Comparison of ENCODE assay signal across 8 cellular contexts in genomic region chr20:33664762-33665144, GRCh38. TPM values are rescaled to one million over a fixed set of nuclear protein-coding genes. Genes with fewer than 3 reads are reported as not detected.
DNase-seq lines count a peak whose midpoint lies in the region; ATAC-seq, FAIRE-seq and TF ChIP-seq lines count a peak whose summit lies in the region.
"Had no signal": no experiment of that assay in that cellular context is flagged by ENCODE, and none has a peak within 500 bp of the region (broad histone marks: within the 10 kb centered on the region; RNA-seq: fewer than 3 reads in every experiment).

No MANE protein-coding gene starts in this region.

- peak overlapping the region; percentile 36; the same call in 1 of the 2 replicates for H3K4ac ChIP-seq in IMR-90 (ENCODE audit: low read depth, low read length)
- H3K4ac ChIP-seq in neuronal stem cell (ENCODE audit: low read length) = no peak overlapping the region

- peaks cover 63% of the 10 kb centered on the region for H3K36me3 Mint-ChIP-seq in Calu3 (ENCODE audit: insufficient read depth, unreplicated experiment)

- H3K23ac ChIP-seq in IMR-90 (ENCODE audit: low read depth, low read length) (peak overlapping the region; percentile 100), neuronal stem cell (ENCODE audit: low read depth, low read length, poor library complexity) (peak overlapping the region; percentile 27)

- no peak overlapping the region; the same call in 1 of the 2 replicates for H3K14ac ChIP-seq in IMR-90 (replicated peaks; ENCODE audit: low read depth, low read length)
- no peak overlapping the region for H3K14ac ChIP-seq in neuronal stem cell (ENCODE audit: low read length)

- H3K4me2 ChIP-seq in IMR-90 (ENCODE audit: low read depth, low read length) = no peak overlapping the region
- H3K4me2 ChIP-seq in K562 (ENCODE audit: insufficient read depth, low read length) = peak overlapping the region; percentile 85; the same call in 1 of the 2 replicates
- H3K4me2 ChIP-seq in neuronal stem cell (ENCODE audit: insufficient read depth, low read length, poor library complexity, severe bottlenecking) = no peak overlapping the region

- H4K91ac ChIP-seq in IMR-90 (ENCODE audit: insufficient read depth, low read depth, low read length) (no peak overlapping the region), neuronal stem cell (ENCODE audit: low read depth, low read length, poor library complexity) (peak overlapping the region; percentile 33)

- H3K9me3 ChIP-seq in IMR-90 (ENCODE audit: control insufficient read depth, insufficient read depth, low read length) (no peaks in the 10 kb centered on the region), K562 (replicated peaks; ENCODE audit: control insufficient read depth, insufficient read depth, low read depth, low read length) (no peaks in the 10 kb centered on the region), neuronal stem cell (replicated peaks in 1 of 2; ENCODE audit: control insufficient read depth in 2 of 2, insufficient read depth in 1 of 2, low read depth in 1 of 2, low read length in 2 of 2) (no peaks in the 10 kb centered on the region)

- no peak overlapping the region for H2BK12ac ChIP-seq in neuronal stem cell (ENCODE audit: low read length)

- no peak for TF ChIP-seq RAD21 in IMR-90 (IDR thresholded peaks at IDR 0.05; ENCODE audit: low read length)
- no peak for TF ChIP-seq RAD21 in K562 (CRISPR knock-in tag; conservative IDR thresholded peaks at IDR 0.05 in 1 of 2, IDR thresholded peaks at IDR 0.05 in 1 of 2)

- H2AFZ ChIP-seq in IMR-90 (replicated peaks; ENCODE audit: low read length, poor library complexity) = peak overlapping the region; percentile 96
- H2AFZ ChIP-seq in K562 (ENCODE audit: low read depth, low read length) = no peak overlapping the region
- no peak overlapping the region for H2AFZ ChIP-seq in neuronal stem cell (ENCODE audit: low read length)

- TF ChIP-seq POLR2A in IMR-90 (IDR thresholded peaks at IDR 0.05; ENCODE audit: low read depth, low read length) (no peak), K562 (conservative IDR thresholded peaks at IDR 0.05) (0 out of 2 replicates have a peak, but pooled peaks have one; percentile 24)

- no peaks in the 10 kb centered on the region for H3K27me3 ChIP-seq in IMR-90 (ENCODE audit: control insufficient read depth, insufficient read depth, low read length)
- no peaks in the 10 kb centered on the region for H3K27me3 ChIP-seq in K562 (ENCODE audit: control insufficient read depth in 2 of 2, insufficient read depth in 2 of 2, low read length in 2 of 2)
- peaks cover 0 to 4% (median 0%) of the 10 kb centered on the region in 3 experiments for H3K27me3 ChIP-seq in neuronal stem cell (ENCODE audit: control insufficient read depth in 3 of 3, insufficient read depth in 3 of 3, low read depth in 1 of 3, low read length in 3 of 3)

- H3K79me1 ChIP-seq in IMR-90 (ENCODE audit: low read depth in 1 of 2, low read length in 2 of 2) (peaks cover 10 to 55% of the 10 kb centered on the region in 2 experiments; a peak in 3 of 4 replicates), neuronal stem cell (ENCODE audit: low read depth, low read length) (no peaks in the 10 kb centered on the region)

- peak; percentile 82 for FAIRE-seq in K562 (lab: Jason Lieb, UNC)
- FAIRE-seq: GM12878 had no signal

- H2BK120ac ChIP-seq in IMR-90 (ENCODE audit: low read depth, low read length) = no peak overlapping the region
- peak overlapping the region; percentile 24 for H2BK120ac ChIP-seq in neuronal stem cell (ENCODE audit: low read depth, low read length)

- ATAC-seq in IMR-90 (ENCODE audit: low read depth) (no peak), K562 (no peak), HG02981 (IDR thresholded peaks at IDR 0.05; ENCODE audit: unreplicated experiment) (no peak)
- ATAC-seq: GM12878 had no signal

- peaks cover 39% of the 10 kb centered on the region for H3K4me1 Mint-ChIP-seq in Calu3 (ENCODE audit: low read depth, unreplicated experiment)

- TF ChIP-seq EP300 in K562 (IDR thresholded peaks at IDR 0.05; ENCODE audit: low read length) = no peak

- no peak overlapping the region for H3K18ac ChIP-seq in IMR-90 (ENCODE audit: low read depth, low read length)
- no peak overlapping the region for H3K18ac ChIP-seq in neuronal stem cell (ENCODE audit: low read length)

- peak overlapping the region; percentile 98 for H2AK9ac ChIP-seq in IMR-90 (replicated peaks; ENCODE audit: low read depth, low read length, poor library complexity)

- H3K27ac Mint-ChIP-seq in Calu3 (ENCODE audit: unreplicated experiment) = peak overlapping the region; percentile 81

- peak overlapping the region; percentile 89 for H3K4me3 Mint-ChIP-seq in Calu3 (ENCODE audit: low read depth, unreplicated experiment)

- H3K4me3 ChIP-seq in IMR-90 (ENCODE audit: insufficient read depth, low read depth, low read length) (no peak overlapping the region), K562 (no peak overlapping the region), neuronal stem cell (ENCODE audit: low read length in 2 of 2) (peak overlapping the region in 1 of 2 donors; percentile 56)

- CTCF ChIA-PET in Calu3 (lab: Charles Lee) = interaction anchor here (2.2 to 2.7 kb wide), 2 partner anchors 11 to 13 kb away, joined by 9 to 16 read pairs; no protein-coding TSS in a partner anchor
- CTCF ChIA-PET in IMR-90 (lab: Yijun Ruan, JAX) = no interaction called here
- CTCF ChIA-PET in K562 (lab: Yijun Ruan, JAX; ENCODE audit: low intra/inter-chr PET ratio) = no interaction called here

- TF ChIP-seq CTCF in Calu3 (IDR thresholded peaks at IDR 0.05; ENCODE audit: unreplicated experiment) (no peak), IMR-90 (conservative IDR thresholded peaks at IDR 0.05; ENCODE audit: low read depth, low read length) (no peak), K562 (IDR thresholded peaks at IDR 0.05 in 2 of 3, conservative IDR thresholded peaks at IDR 0.05 in 1 of 3; ENCODE audit: insufficient read depth in 2 of 3, low read depth in 1 of 3, low read length in 3 of 3) (no peak)

- no peak overlapping the region for H3K27ac ChIP-seq in IMR-90 (ENCODE audit: insufficient read depth, low read length)
- no peak overlapping the region for H3K27ac ChIP-seq in K562 (ENCODE audit: extremely low read depth, low read depth, low read length)
- H3K27ac ChIP-seq in neuronal stem cell (replicated peaks; ENCODE audit: low read length) = no peak overlapping the region

- H4K5ac ChIP-seq in IMR-90 (ENCODE audit: low read depth, low read length) = no peak overlapping the region

- no peak overlapping the region for H3K9ac ChIP-seq in IMR-90 (ENCODE audit: low read depth, low read length)
- H3K9ac ChIP-seq in K562 (ENCODE audit: insufficient read depth in 1 of 2, low read depth in 2 of 2, low read length in 2 of 2) = peak overlapping the region in 1 of 2 experiments; percentile 90; a peak in 2 of 4 replicates
- peak overlapping the region; percentile 73 for H3K9ac ChIP-seq in neuronal stem cell (ENCODE audit: low read depth, low read length, poor library complexity)

- H2BK20ac ChIP-seq in IMR-90 (ENCODE audit: low read depth, low read length) = no peak overlapping the region; the same call in 1 of the 2 replicates

- no peaks in the 10 kb centered on the region for H3K27me3 Mint-ChIP-seq in Calu3 (ENCODE audit: unreplicated experiment)

- intact Hi-C loops in Calu3 (cut with micrococcal nuclease; ENCODE audit: unreplicated experiment) = loop anchor here (5.0 to 10.0 kb wide), 3 partner anchors 68 to 450 kb away; partner anchors contain the start of genes CDK5RAP1, EIF2S2 and ZNF341
- intact Hi-C loops in IMR-90 (cut with micrococcal nuclease) = loop anchor here (5.0 to 10.0 kb wide), 2 partner anchors 68 to 150 kb away; partner anchors contain the start of genes CHMP4B and ZNF341
- intact Hi-C loops in K562 (cut with micrococcal nuclease) = no loop called here

- H3K4me1 ChIP-seq in IMR-90 (ENCODE audit: control insufficient read depth, insufficient read depth, low read length) = peaks cover 19% of the 10 kb centered on the region
- H3K4me1 ChIP-seq in K562 (replicated peaks in 1 of 2; ENCODE audit: control insufficient read depth in 2 of 2, insufficient read depth in 2 of 2, low read length in 2 of 2) = peaks cover 21 to 66% of the 10 kb centered on the region in 2 experiments; a peak in 4 of 5 replicates
- H3K4me1 ChIP-seq in neuronal stem cell (ENCODE audit: control insufficient read depth in 2 of 2, insufficient read depth in 1 of 2, low read depth in 1 of 2, low read length in 2 of 2) = peaks cover 5 to 10% of the 10 kb centered on the region in 2 donors

- in situ Hi-C loops in IMR-90 (cut with MboI; ENCODE audit: low sequenced_read_pairs) = no loop called here
- in situ Hi-C loops in K562 (cut with MboI) = loop anchor here (5.0 kb wide), 1 partner anchor 63 kb away; no protein-coding TSS in a partner anchor

- H2AK5ac ChIP-seq in IMR-90 (ENCODE audit: low read depth, low read length) = peak overlapping the region; percentile 93; the same call in 1 of the 2 replicates
- peak overlapping the region; percentile 67 for H2AK5ac ChIP-seq in neuronal stem cell (ENCODE audit: low read depth, low read length)

- no peak for DNase-seq in Calu3
- no peak for DNase-seq in IMR-90
- peak in 2 of 4 experiments; percentile 31 to 37 for DNase-seq in K562 (ENCODE audit: extremely low read depth in 1 of 4, low spot score in 3 of 4)
- no peak for DNase-seq in neuronal stem cell (ENCODE audit: low spot score)
- DNase-seq in Kasumi-1 (lab: John Stamatoyannopoulos, UW) = no peak
- no peak for DNase-seq in occipital lobe (lab: John Stamatoyannopoulos, UW)

- 100% methylated on average over 1 of the region's 2 CpGs; no CpG with 5 or more reads in 1 of the 2 experiments for WGBS in IMR-90 (ENCODE audit: extremely low coverage in 2 of 2, insufficient read length in 1 of 2), 2 experiments
- 100% methylated on average over 2 of the region's 2 CpGs for WGBS in K562 (ENCODE audit: insufficient coverage, low coverage, missing lambda C conversion rate)
- WGBS in neuronal stem cell (ENCODE audit: extremely low coverage in 2 of 2, insufficient read length in 2 of 2, insufficient replicate concordance in 1 of 2), 2 donors = no CpG with 5 or more reads among the region's 2 CpGs

- H2BK5ac ChIP-seq in IMR-90 (ENCODE audit: low read depth, low read length, poor library complexity, severe bottlenecking) (no peak overlapping the region), neuronal stem cell (ENCODE audit: low read length) (no peak overlapping the region)

- BruUV-seq in Calu3 (replicated peaks; lab: Mats Ljungman, UMichigan) (no TSS peak), IMR-90 (replicated peaks; lab: Mats Ljungman, UMichigan) (no TSS peak), K562 (replicated peaks; lab: Mats Ljungman, UMichigan) (no TSS peak)

- H4K20me1 ChIP-seq in IMR-90 (ENCODE audit: insufficient read depth, low read length) (0 out of 2 replicates have a peak, but pooled peaks cover 5% of the 10 kb centered on the region), K562 (replicated peaks; ENCODE audit: control insufficient read depth, insufficient read depth, low read length) (peaks cover 11% of the 10 kb centered on the region; the same call in 1 of the 2 replicates)

- no peak overlapping the region for H2BK15ac ChIP-seq in IMR-90 (ENCODE audit: low read depth, low read length)
- no peak overlapping the region for H2BK15ac ChIP-seq in neuronal stem cell (ENCODE audit: low read length)

- POLR2A ChIA-PET in IMR-90 (lab: Charles Lee; ENCODE audit: unreplicated experiment) (no interaction called here), K562 (lab: Yijun Ruan, JAX) (interaction anchor here (0.6 to 5.4 kb wide), 8 partner anchors 8 to 162 kb away, joined by 3 to 51 read pairs (median 6); partner anchors contain the start of gene PXMP4)

- H3K36me3 ChIP-seq in IMR-90 (ENCODE audit: control insufficient read depth, insufficient read depth, low read length) = peaks cover 7% of the 10 kb centered on the region
- peaks cover 45% of the 10 kb centered on the region; the same call in 2 of the 3 replicates for H3K36me3 ChIP-seq in K562 (ENCODE audit: control insufficient read depth, insufficient read depth, low read length)
- H3K36me3 ChIP-seq in neuronal stem cell (replicated peaks in 1 of 2; ENCODE audit: control insufficient read depth in 2 of 2, insufficient read depth in 2 of 2, low read length in 2 of 2) = peaks cover 2 to 21% of the 10 kb centered on the region in 2 donors

- H3K9me1 ChIP-seq in IMR-90 (ENCODE audit: insufficient read depth, low read length) (peaks cover 26% of the 10 kb centered on the region), K562 (ENCODE audit: control insufficient read depth, insufficient read depth, low read length) (no peaks in the 10 kb centered on the region)

- no peak overlapping the region for H3K56ac ChIP-seq in IMR-90 (ENCODE audit: extremely low read depth, insufficient read depth, low read length)

- peaks cover 18% of the 10 kb centered on the region for H3K79me2 ChIP-seq in K562 (ENCODE audit: control insufficient read depth, insufficient read depth, low read length)

- H4K8ac ChIP-seq in IMR-90 (ENCODE audit: low read depth in 2 of 2, low read length in 2 of 2) (peak overlapping the region in 1 of 2 experiments; percentile 99; a peak in 1 of 4 replicates), neuronal stem cell (ENCODE audit: low read depth, low read length) (peak overlapping the region; percentile 29)

- no peaks in the 10 kb centered on the region for H3K9me3 Mint-ChIP-seq in Calu3 (ENCODE audit: low read depth, unreplicated experiment)

- dilution Hi-C loops in IMR-90 (cut with HindIII; ENCODE audit: low sequenced_read_pairs, unreplicated experiment) = no loop called here

RNA-seq across cellular contexts. Expression of gene ACTL10, which starts 2.0 kb away (rescaled TPM):
- total RNA-seq in Calu3 (2022) (5.4 and 7.3 TPM in 2 replicates), IMR-90 (2012; rRNA removed) (0.18 and 0.28 TPM in 2 replicates), K562 (2014; rRNA removed) (0.14 TPM in 1 of 2 replicates, not detected in the other), K562 (2014; rRNA removed; fragmentation: Illumina TruSeq; extraction: Trizol) (not detected in 2 replicates), K562 (2015; rRNA removed; fragmentation: Illumina TruSeq; extraction: Trizol) (not detected in 2 replicates), K562 (2021) (0.11 TPM in 1 of 2 replicates, not detected in the other), occipital lobe (1.1 TPM)
- polyA plus RNA-seq in IMR-90 (2012; rRNA removed) (0.43 and 0.49 TPM in 2 replicates), K562 (2011; rRNA removed) (not detected in 2 replicates), K562 (2014; fragmentation: Illumina TruSeq; extraction: Trizol) (not detected in 2 replicates), K562 (2014; fragmentation: Nextera tagmentation; extraction: Ambion mirVana) (not detected), K562 (2014; rRNA removed) (0.07 and 0.13 TPM in 2 replicates)
- 0.40 and 1.1 TPM in 2 replicates for polyA plus RNA-seq in IMR-90 (2012; cell fraction: cytosol; rRNA removed)
- polyA plus RNA-seq in IMR-90 (2012; cell fraction: nucleus; rRNA removed; ENCODE audit: low replicate concordance) = 0.15 and 0.73 TPM in 2 replicates
- total RNA-seq in K562 (2011; cell fraction: chromatin; rRNA removed; ENCODE audit: low replicate concordance) = not detected in 2 replicates
- 0.33 TPM in 1 of 2 replicates, not detected in the other for total RNA-seq in K562 (2011; cell fraction: nucleolus; rRNA removed)
- total RNA-seq in K562 (2011; cell fraction: nucleoplasm; rRNA removed) = not detected in 2 replicates
- polyA plus RNA-seq in K562 (2011; cell fraction: cytosol; rRNA removed) = 0.04 TPM in 1 of 2 replicates, not detected in the other
- 0.10 TPM in 1 of 2 replicates, not detected in the other for polyA plus RNA-seq in K562 (2011; cell fraction: nucleus; rRNA removed)
- 0.13 and 0.29 TPM in 2 replicates for polyA plus RNA-seq in K562 (2012)
- not detected in 2 replicates for polyA minus RNA-seq in K562 (2011; rRNA and poly(A)+ RNA removed)
- polyA minus RNA-seq in K562 (2011; cell fraction: cytosol; rRNA and poly(A)+ RNA removed) = not detected in 2 replicates
- not detected in 2 replicates for polyA minus RNA-seq in K562 (2011; cell fraction: nucleus; rRNA and poly(A)+ RNA removed)
- polyA plus RNA-seq in neuronal stem cell (2013, experiment 1 of 2) = 0.04 TPM
- polyA plus RNA-seq in neuronal stem cell (2013, experiment 2 of 2) = 0.03 TPM

RNA-seq across cellular contexts. Expression of gene C20orf144, which starts 2.6 kb away (rescaled TPM):
- 0.45 and 0.76 TPM in 2 replicates for total RNA-seq in Calu3 (2022)
- under 0.01 TPM in 2 replicates for total RNA-seq in IMR-90 (2012; rRNA removed)
- polyA plus RNA-seq in IMR-90 (2012; rRNA removed) = 0.16 and 0.19 TPM in 2 replicates
- 0.17 and 0.19 TPM in 2 replicates for polyA plus RNA-seq in IMR-90 (2012; cell fraction: cytosol; rRNA removed)
- 0.08 and 0.11 TPM in 2 replicates for polyA plus RNA-seq in IMR-90 (2012; cell fraction: nucleus; rRNA removed; ENCODE audit: low replicate concordance)
- 0.60 TPM in 1 of 2 replicates, not detected in the other for total RNA-seq in K562 (2011; cell fraction: chromatin; rRNA removed; ENCODE audit: low replicate concordance)
- total RNA-seq in K562 (2011; cell fraction: nucleolus; rRNA removed) = 0.83 and 1.1 TPM in 2 replicates
- 0.66 and 1.3 TPM in 2 replicates for total RNA-seq in K562 (2011; cell fraction: nucleoplasm; rRNA removed)
- 0.16 TPM in 1 of 2 replicates, not detected in the other for total RNA-seq in K562 (2014; rRNA removed)
- 0.11 and 0.16 TPM in 2 replicates for total RNA-seq in K562 (2014; rRNA removed; fragmentation: Illumina TruSeq; extraction: Trizol)
- 0.11 and 0.23 TPM in 2 replicates for total RNA-seq in K562 (2015; rRNA removed; fragmentation: Illumina TruSeq; extraction: Trizol)
- total RNA-seq in K562 (2021) = 0.11 and 0.16 TPM in 2 replicates
- polyA plus RNA-seq in K562 (2011; rRNA removed) = 0.10 and 0.11 TPM in 2 replicates
- 0.13 and 0.16 TPM in 2 replicates for polyA plus RNA-seq in K562 (2011; cell fraction: cytosol; rRNA removed)
- 0.18 TPM in 2 replicates for polyA plus RNA-seq in K562 (2011; cell fraction: nucleus; rRNA removed)
- 0.23 and 0.54 TPM in 2 replicates for polyA plus RNA-seq in K562 (2012)
- polyA plus RNA-seq in K562 (2014; fragmentation: Illumina TruSeq; extraction: Trizol) = 0.12 and 0.22 TPM in 2 replicates
- under 1 TPM in 1 of 2 experiments, not detected in 1; 0.04 TPM for polyA plus RNA-seq in K562 (2014; fragmentation: Nextera tagmentation; extraction: Ambion mirVana)
- polyA plus RNA-seq in K562 (2014; rRNA removed) = 0.16 and 0.23 TPM in 2 replicates
- 0.28 TPM in 1 of 2 replicates, not detected in the other for polyA minus RNA-seq in K562 (2011; rRNA and poly(A)+ RNA removed)
- not detected in 2 replicates for polyA minus RNA-seq in K562 (2011; cell fraction: cytosol; rRNA and poly(A)+ RNA removed)
- polyA minus RNA-seq in K562 (2011; cell fraction: nucleus; rRNA and poly(A)+ RNA removed) = 0.33 and 0.40 TPM in 2 replicates
- polyA plus RNA-seq in neuronal stem cell (2013, experiment 1 of 2) = 0.07 TPM
- 0.11 TPM for polyA plus RNA-seq in neuronal stem cell (2013, experiment 2 of 2)
- total RNA-seq in occipital lobe = not detected

RNA-seq across cellular contexts. Expression of gene NECAB3, which starts 9.5 kb away (rescaled TPM):
- total RNA-seq in Calu3 (2022) (65.5 and 80.8 TPM in 2 replicates), IMR-90 (2012; rRNA removed) (8.6 and 10.0 TPM in 2 replicates), K562 (2014; rRNA removed) (52.0 and 74.0 TPM in 2 replicates), K562 (2014; rRNA removed; fragmentation: Illumina TruSeq; extraction: Trizol) (16.0 and 17.8 TPM in 2 replicates), K562 (2015; rRNA removed; fragmentation: Illumina TruSeq; extraction: Trizol) (31.5 and 36.5 TPM in 2 replicates), K562 (2021) (57.1 and 57.8 TPM in 2 replicates), occipital lobe (27.8 TPM)
- polyA plus RNA-seq in IMR-90 (2012; rRNA removed) (28.4 and 28.5 TPM in 2 replicates), K562 (2011; rRNA removed) (25.6 and 32.7 TPM in 2 replicates), K562 (2014; fragmentation: Illumina TruSeq; extraction: Trizol) (35.8 and 37.6 TPM in 2 replicates), K562 (2014; fragmentation: Nextera tagmentation; extraction: Ambion mirVana) (1 to 10 TPM in 1 of 2 experiments, under 1 TPM in 1; 0.94 to 1.9 TPM), K562 (2014; rRNA removed) (63.3 and 67.6 TPM in 2 replicates)
- polyA plus RNA-seq in IMR-90 (2012; cell fraction: cytosol; rRNA removed) = 15.3 and 20.8 TPM in 2 replicates
- 115 and 191 TPM in 2 replicates for polyA plus RNA-seq in IMR-90 (2012; cell fraction: nucleus; rRNA removed; ENCODE audit: low replicate concordance)
- 164 and 323 TPM in 2 replicates for total RNA-seq in K562 (2011; cell fraction: chromatin; rRNA removed; ENCODE audit: low replicate concordance)
- total RNA-seq in K562 (2011; cell fraction: nucleolus; rRNA removed) = 194 and 203 TPM in 2 replicates
- total RNA-seq in K562 (2011; cell fraction: nucleoplasm; rRNA removed) = 200 and 230 TPM in 2 replicates
- 33.9 and 111 TPM in 2 replicates for polyA plus RNA-seq in K562 (2011; cell fraction: cytosol; rRNA removed)
- polyA plus RNA-seq in K562 (2011; cell fraction: nucleus; rRNA removed) = 181 and 337 TPM in 2 replicates
- polyA plus RNA-seq in K562 (2012) = 35.0 and 54.7 TPM in 2 replicates
- polyA minus RNA-seq in K562 (2011; rRNA and poly(A)+ RNA removed) = 21.3 and 27.3 TPM in 2 replicates
- polyA minus RNA-seq in K562 (2011; cell fraction: cytosol; rRNA and poly(A)+ RNA removed) = 12.6 and 18.7 TPM in 2 replicates
- 66.9 and 76.9 TPM in 2 replicates for polyA minus RNA-seq in K562 (2011; cell fraction: nucleus; rRNA and poly(A)+ RNA removed)
- 12.9 TPM for polyA plus RNA-seq in neuronal stem cell (2013, experiment 1 of 2)
- 13.4 TPM for polyA plus RNA-seq in neuronal stem cell (2013, experiment 2 of 2)

RNA-seq across cellular contexts. Expression of gene E2F1, which starts 21.4 kb away (rescaled TPM):
- total RNA-seq in Calu3 (2022) (56.9 and 62.3 TPM in 2 replicates), IMR-90 (2012; rRNA removed) (10.6 and 10.9 TPM in 2 replicates), K562 (2014; rRNA removed) (17.3 and 23.4 TPM in 2 replicates), K562 (2014; rRNA removed; fragmentation: Illumina TruSeq; extraction: Trizol) (9.0 and 10.8 TPM in 2 replicates), K562 (2015; rRNA removed; fragmentation: Illumina TruSeq; extraction: Trizol) (14.9 and 15.3 TPM in 2 replicates), K562 (2021) (24.6 and 25.3 TPM in 2 replicates), occipital lobe (2.2 TPM)
- polyA plus RNA-seq in IMR-90 (2012; rRNA removed) (14.0 and 14.6 TPM in 2 replicates), K562 (2011; rRNA removed) (12.7 and 19.3 TPM in 2 replicates), K562 (2014; fragmentation: Illumina TruSeq; extraction: Trizol) (13.1 and 17.8 TPM in 2 replicates), K562 (2014; fragmentation: Nextera tagmentation; extraction: Ambion mirVana) (under 1 TPM; 0.14 to 0.39 TPM), K562 (2014; rRNA removed) (28.9 and 30.6 TPM in 2 replicates)
- polyA plus RNA-seq in IMR-90 (2012; cell fraction: cytosol; rRNA removed) = 9.9 and 10.2 TPM in 2 replicates
- polyA plus RNA-seq in IMR-90 (2012; cell fraction: nucleus; rRNA removed; ENCODE audit: low replicate concordance) = 13.7 and 30.1 TPM in 2 replicates
- 22.9 and 54.8 TPM in 2 replicates for total RNA-seq in K562 (2011; cell fraction: chromatin; rRNA removed; ENCODE audit: low replicate concordance)
- total RNA-seq in K562 (2011; cell fraction: nucleolus; rRNA removed) = 31.2 and 33.7 TPM in 2 replicates
- 28.2 and 29.0 TPM in 2 replicates for total RNA-seq in K562 (2011; cell fraction: nucleoplasm; rRNA removed)
- polyA plus RNA-seq in K562 (2011; cell fraction: cytosol; rRNA removed) = 17.7 and 20.9 TPM in 2 replicates
- 74.3 and 91.0 TPM in 2 replicates for polyA plus RNA-seq in K562 (2011; cell fraction: nucleus; rRNA removed)
- 16.3 and 25.0 TPM in 2 replicates for polyA plus RNA-seq in K562 (2012)
- polyA minus RNA-seq in K562 (2011; rRNA and poly(A)+ RNA removed) = 5.8 and 8.2 TPM in 2 replicates
- polyA minus RNA-seq in K562 (2011; cell fraction: cytosol; rRNA and poly(A)+ RNA removed) = 7.7 and 8.5 TPM in 2 replicates
- polyA minus RNA-seq in K562 (2011; cell fraction: nucleus; rRNA and poly(A)+ RNA removed) = 9.3 and 10.3 TPM in 2 replicates
- polyA plus RNA-seq in neuronal stem cell (2013, experiment 1 of 2) = 20.5 TPM
- polyA plus RNA-seq in neuronal stem cell (2013, experiment 2 of 2) = 19.9 TPM

RNA-seq across cellular contexts. Expression of gene PXMP4, which starts 55.4 kb away (rescaled TPM):
- total RNA-seq in Calu3 (2022) = 18.7 and 20.3 TPM in 2 replicates
- 2.2 and 3.6 TPM in 2 replicates for total RNA-seq in IMR-90 (2012; rRNA removed)
- 7.1 TPM in 2 replicates for polyA plus RNA-seq in IMR-90 (2012; rRNA removed)
- polyA plus RNA-seq in IMR-90 (2012; cell fraction: cytosol; rRNA removed) = 4.9 and 10.3 TPM in 2 replicates
- polyA plus RNA-seq in IMR-90 (2012; cell fraction: nucleus; rRNA removed; ENCODE audit: low replicate concordance) = 2.7 and 4.5 TPM in 2 replicates
- 5.6 and 15.2 TPM in 2 replicates for total RNA-seq in K562 (2011; cell fraction: chromatin; rRNA removed; ENCODE audit: low replicate concordance)
- total RNA-seq in K562 (2011; cell fraction: nucleolus; rRNA removed) = 8.7 and 9.8 TPM in 2 replicates
- total RNA-seq in K562 (2011; cell fraction: nucleoplasm; rRNA removed) = 9.0 and 12.0 TPM in 2 replicates
- 5.6 and 9.1 TPM in 2 replicates for total RNA-seq in K562 (2014; rRNA removed)
- total RNA-seq in K562 (2014; rRNA removed; fragmentation: Illumina TruSeq; extraction: Trizol) = 3.6 and 4.8 TPM in 2 replicates
- total RNA-seq in K562 (2015; rRNA removed; fragmentation: Illumina TruSeq; extraction: Trizol) = 4.4 and 6.7 TPM in 2 replicates
- total RNA-seq in K562 (2021) = 11.4 and 12.6 TPM in 2 replicates
- 6.7 and 7.3 TPM in 2 replicates for polyA plus RNA-seq in K562 (2011; rRNA removed)
- polyA plus RNA-seq in K562 (2011; cell fraction: cytosol; rRNA removed) = 12.4 and 17.3 TPM in 2 replicates
- 10.1 and 11.6 TPM in 2 replicates for polyA plus RNA-seq in K562 (2011; cell fraction: nucleus; rRNA removed)
- polyA plus RNA-seq in K562 (2012) = 9.3 and 12.6 TPM in 2 replicates
- polyA plus RNA-seq in K562 (2014; fragmentation: Illumina TruSeq; extraction: Trizol) = 9.8 and 10.4 TPM in 2 replicates
- polyA plus RNA-seq in K562 (2014; fragmentation: Nextera tagmentation; extraction: Ambion mirVana) = 10 to 100 TPM; 24.4 to 29.1 TPM
- polyA plus RNA-seq in K562 (2014; rRNA removed) = 5.7 and 6.8 TPM in 2 replicates
- polyA minus RNA-seq in K562 (2011; rRNA and poly(A)+ RNA removed) = 4.0 and 5.7 TPM in 2 replicates
- polyA minus RNA-seq in K562 (2011; cell fraction: cytosol; rRNA and poly(A)+ RNA removed) = 6.6 and 7.5 TPM in 2 replicates
- polyA minus RNA-seq in K562 (2011; cell fraction: nucleus; rRNA and poly(A)+ RNA removed) = 3.0 TPM in 2 replicates
- polyA plus RNA-seq in neuronal stem cell (2013, experiment 1 of 2) = 3.3 TPM
- polyA plus RNA-seq in neuronal stem cell (2013, experiment 2 of 2) = 3.1 TPM
- 12.5 TPM for total RNA-seq in occipital lobe
